ENCODE assay signal across 14 cellular contexts in genomic region chr4:3736806-3737205, GRCh38. TPM values are rescaled to one million over a fixed set of nuclear protein-coding genes. Genes with fewer than 3 reads are reported as not detected.
DNase-seq lines count a peak whose midpoint lies in the region; ATAC-seq and TF ChIP-seq lines count a peak whose summit lies in the region.
"Had no signal": no experiment of that assay in that cellular context is flagged by ENCODE, and none has a peak within 500 bp of the region (broad histone marks: within the 10 kb centered on the region; RNA-seq: fewer than 3 reads in every experiment).

No MANE protein-coding gene starts in this region.

- H3K4me3 ChIP-seq in GM23338 = no peak overlapping the region
- H3K4me3 ChIP-seq: GM23248 had no signal

- DNase-seq in G401 (ENCODE audit: low spot score) (peak; percentile 90), M059J (ENCODE audit: low read depth) (peak; percentile 5), cerebellar cortex (ENCODE audit: low spot score) (peak; percentile 89), endothelial cell (ENCODE audit: low spot score) (no peak), GM23338 (ENCODE audit: low spot score) (no peak)
- DNase-seq in activated CD4-positive, alpha-beta T cell treated with anti-CD3 and anti-CD28 coated beads, Interleukin-2, amount 50 U/mL, for 1 hour = no peak
- DNase-seq: Calu3; CD4-positive, alpha-beta memory T cell; COR-L47; DMS53; DMS79 treated with DMSO at 0.1 percent for 48 hours; GM23248; H9 had no signal

- H3K36me3 Mint-ChIP-seq in endothelial cell (ENCODE audit: low read depth, unreplicated experiment) = peaks cover 12% of the 10 kb centered on the region
- no peaks in the 10 kb centered on the region for H3K36me3 Mint-ChIP-seq in GM23338 (ENCODE audit: low read depth)
- H3K36me3 Mint-ChIP-seq: CD4-positive, alpha-beta memory T cell had no signal

- no peak overlapping the region for H3K4me2 ChIP-seq in GM23338

- H3K9me3 Mint-ChIP-seq in endothelial cell (ENCODE audit: unreplicated experiment) (peaks cover 6% of the 10 kb centered on the region), GM23338 (peaks cover 2% of the 10 kb centered on the region; the same call in 1 of the 3 replicates)

- H3K27me3 Mint-ChIP-seq in endothelial cell (ENCODE audit: unreplicated experiment) = peaks cover 10% of the 10 kb centered on the region
- peaks cover 12% of the 10 kb centered on the region for H3K27me3 Mint-ChIP-seq in GM23338 (ENCODE audit: insufficient read depth, low read depth, poor library complexity)

- no peak overlapping the region for H3K27ac ChIP-seq in GM23338 (ENCODE audit: low read depth)
- H3K27ac ChIP-seq: GM23248 had no signal

- H3K27me3 ChIP-seq in GM23338 (ENCODE audit: insufficient read depth) = no peaks in the 10 kb centered on the region

- TF ChIP-seq CTCF in endothelial cell (IDR thresholded peaks at IDR 0.05; ENCODE audit: unreplicated experiment) (no peak), GM23338 (conservative IDR thresholded peaks at IDR 0.05; ENCODE audit: low read depth in 2 of 2) (no peak)

- peaks cover 3% of the 10 kb centered on the region; the same call in 1 of the 2 replicates for H3K4me1 ChIP-seq in GM23338 (ENCODE audit: insufficient read depth)

- H2AFZ ChIP-seq in GM23338 = no peak overlapping the region
- H2AFZ ChIP-seq: GM23248 had no signal

- H3K4me3 Mint-ChIP-seq in endothelial cell (ENCODE audit: unreplicated experiment) (no peak overlapping the region), GM23338 (no peak overlapping the region)
- H3K4me3 Mint-ChIP-seq: CD4-positive, alpha-beta memory T cell; H9 had no signal

- H3K79me2 ChIP-seq in GM23338 (replicated peaks; ENCODE audit: insufficient read depth) = no peaks in the 10 kb centered on the region

- H3K27ac Mint-ChIP-seq in endothelial cell (ENCODE audit: unreplicated experiment) (peak overlapping the region; percentile 40), GM23338 (no peak overlapping the region)
- H3K27ac Mint-ChIP-seq: CD4-positive, alpha-beta memory T cell; H9 had no signal

- ATAC-seq in GM23338 = no peak
- ATAC-seq: HCT116 had no signal

- no peaks in the 10 kb centered on the region for H3K9me2 ChIP-seq in GM23338 (ENCODE audit: insufficient read depth)

- in situ Hi-C loops in G401 (cut with HindIII; ENCODE audit: low sequenced_read_pairs) = no loop called here

- H3K4me1 Mint-ChIP-seq in endothelial cell (ENCODE audit: unreplicated experiment) = peaks cover 16% of the 10 kb centered on the region
- peaks cover 16% of the 10 kb centered on the region for H3K4me1 Mint-ChIP-seq in GM23338
- H3K4me1 Mint-ChIP-seq: CD4-positive, alpha-beta memory T cell had no signal

- H3K36me3 ChIP-seq in GM23338 (ENCODE audit: insufficient read depth) = no peaks in the 10 kb centered on the region

- H3F3A ChIP-seq in GM23338 (replicated peaks; ENCODE audit: low read depth) = no peaks in the 10 kb centered on the region

- no peaks in the 10 kb centered on the region for H4K20me1 ChIP-seq in GM23338 (replicated peaks; ENCODE audit: insufficient read depth)

TF ChIP-seq in GM23338, 12 proteins besides CTCF, POLR2A, EP300 and RAD21 (continues in another document):
- TF ChIP-seq, protein P1, sequence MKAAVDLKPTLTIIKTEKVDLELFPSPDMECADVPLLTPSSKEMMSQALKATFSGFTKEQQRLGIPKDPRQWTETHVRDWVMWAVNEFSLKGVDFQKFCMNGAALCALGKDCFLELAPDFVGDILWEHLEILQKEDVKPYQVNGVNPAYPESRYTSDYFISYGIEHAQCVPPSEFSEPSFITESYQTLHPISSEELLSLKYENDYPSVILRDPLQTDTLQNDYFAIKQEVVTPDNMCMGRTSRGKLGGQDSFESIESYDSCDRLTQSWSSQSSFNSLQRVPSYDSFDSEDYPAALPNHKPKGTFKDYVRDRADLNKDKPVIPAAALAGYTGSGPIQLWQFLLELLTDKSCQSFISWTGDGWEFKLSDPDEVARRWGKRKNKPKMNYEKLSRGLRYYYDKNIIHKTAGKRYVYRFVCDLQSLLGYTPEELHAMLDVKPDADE (IDR thresholded peaks at IDR 0.05) = no peak
- TF ChIP-seq NANOG (IDR thresholded peaks at IDR 0.05; ENCODE audit: borderline replicate concordance) (no peak), ZNF331 (CRISPR knock-in tag; IDR thresholded peaks at IDR 0.05; ENCODE audit: low read depth) (no peak), POLR2AphosphoS5 (IDR thresholded peaks at IDR 0.05; ENCODE audit: low read depth) (no peak), EZH2 (IDR thresholded peaks at IDR 0.05; ENCODE audit: low read depth, unreplicated experiment) (no peak), CREB1 (CRISPR knock-in tag; IDR thresholded peaks at IDR 0.05; ENCODE audit: low read depth) (no peak), EZH2phosphoT487 (IDR thresholded peaks at IDR 0.05; ENCODE audit: unreplicated experiment) (no peak), JUNB (IDR thresholded peaks at IDR 0.05; ENCODE audit: unreplicated experiment) (no peak), ZNF462 (CRISPR knock-in tag; IDR thresholded peaks at IDR 0.05) (no peak), ZNF114 (CRISPR knock-in tag; IDR thresholded peaks at IDR 0.05) (no peak), STAT1 (IDR thresholded peaks at IDR 0.05; ENCODE audit: unreplicated experiment) (no peak)

RNA-seq across cellular contexts. Expression of gene ADRA2C, which starts 29.4 kb away (rescaled TPM):
- 7.9 and 11.7 TPM in 2 replicates for total RNA-seq in G401 (2014; rRNA removed; shearing (Covaris generic))
- not detected in 2 replicates for total RNA-seq in M059J (2014; rRNA removed; shearing (Covaris generic))
- 3.2 TPM for total RNA-seq in endothelial cell (ENCODE audit: unreplicated experiment)
- total RNA-seq in GM23338 (2014; rRNA removed; shearing (Covaris generic)) = 16.3 and 16.6 TPM in 2 replicates
- polyA plus RNA-seq in GM23338 (2016; fragmentation: Nextera tagmentation; extraction: Ambion mirVana) = 3.0 and 4.1 TPM in 2 replicates
- total RNA-seq: CD4-positive, alpha-beta memory T cell had no signal
- polyA plus RNA-seq: CD4-positive, alpha-beta memory T cell had no signal

Comparison
In these comparisons a context has a peak if more than half of its experiments do, and no peak if none do; other contexts are left out.
1. DNase-seq: peak in G401 (single experiment), M059J (single experiment) and cerebellar cortex (single experiment); none in endothelial cell (single experiment), activated CD4-positive, alpha-beta T cell treated with anti-CD3 and anti-CD28 coated beads, Interleukin-2, amount 50 U/mL, for 1 hour (single experiment) and GM23338 (single experiment).